8 cellular contexts compared by ENCODE assay signal in the genomic region with DNA sequence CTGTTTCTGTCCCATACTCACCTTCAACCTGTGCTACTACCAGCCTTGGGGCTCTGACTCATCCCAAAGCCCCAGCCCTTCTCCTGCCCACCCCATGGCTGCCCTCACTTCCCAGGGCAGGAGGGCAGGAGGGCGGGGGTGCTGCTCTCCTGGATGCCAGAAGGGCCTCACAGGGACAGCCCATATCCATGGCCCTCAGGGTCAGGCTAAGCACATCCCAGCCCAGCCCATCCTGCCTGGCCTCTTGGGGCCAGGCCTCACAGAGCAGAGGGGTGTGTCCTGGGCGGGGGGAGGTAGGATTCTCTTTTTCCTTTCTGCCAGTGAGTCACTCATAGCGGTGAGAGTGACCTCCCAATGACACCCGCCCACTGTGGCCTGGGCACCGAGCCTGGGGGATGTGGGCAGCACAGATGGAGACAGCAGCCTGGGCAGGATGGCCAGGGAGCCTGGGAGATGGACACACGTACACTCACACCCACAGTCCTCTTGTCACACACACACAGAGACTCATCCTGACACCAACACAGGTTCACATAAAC. TPM values are rescaled to one million over a fixed set of nuclear protein-coding genes. Genes with fewer than 3 reads are reported as not detected.
A peak's percentile ranks its signal among the peaks of the same experiment; 100 is the strongest.
DNase-seq lines count a peak whose midpoint lies in the region; ATAC-seq and TF ChIP-seq lines count a peak whose summit lies in the region.

No MANE protein-coding gene starts in this region.

- TF ChIP-seq CTCF in chondrocyte (IDR thresholded peaks at IDR 0.05): no peak
- no peak for TF ChIP-seq CTCF in nephron (IDR thresholded peaks at IDR 0.05; ENCODE audit: unreplicated experiment in 3 of 3)

- H3K4me3 Mint-ChIP-seq in chondrocyte (ENCODE audit: unreplicated experiment) (peak overlapping the region; percentile 81), nephron (peak overlapping the region; percentile 90 to 96 (median 90))

- H3K9me3 Mint-ChIP-seq in chondrocyte (ENCODE audit: low read depth) (no peaks in the 10 kb centered on the region), nephron (no peaks in the 10 kb centered on the region)

- peak overlapping the region; percentile 85 for H3K27ac Mint-ChIP-seq in chondrocyte (ENCODE audit: unreplicated experiment)
- H3K27ac Mint-ChIP-seq in nephron: peak overlapping the region; percentile 92 to 99 (median 99)

- H3K36me3 Mint-ChIP-seq in chondrocyte (ENCODE audit: low read depth) (peaks cover 18% of the 10 kb centered on the region), nephron (ENCODE audit: low read depth) (peaks cover 16% of the 10 kb centered on the region)

- no peaks in the 10 kb centered on the region for H3K27me3 Mint-ChIP-seq in chondrocyte (ENCODE audit: low read depth)
- peaks cover 14% of the 10 kb centered on the region for H3K27me3 Mint-ChIP-seq in nephron (ENCODE audit: low read depth)

- H3K4me1 Mint-ChIP-seq in chondrocyte (ENCODE audit: low read depth) (peaks cover 64% of the 10 kb centered on the region), nephron (peaks cover 62% of the 10 kb centered on the region)

- no peak for ATAC-seq in HG02970 (IDR thresholded peaks at IDR 0.05; ENCODE audit: low FRiP score, unreplicated experiment)

- DNase-seq in CD1c-positive myeloid dendritic cell (ENCODE audit: extremely low spot score) (peak; percentile 42), OCI-M1 (lab: John Stamatoyannopoulos, UW) (peak; percentile 36), chondrocyte (ENCODE audit: low spot score) (peak; percentile 91), NCI-H345 treated with DMSO at 0.1 percent for 48 hours (lab: John Stamatoyannopoulos, UW; ENCODE audit: unreplicated experiment) (no peak), mucosa of gallbladder (ENCODE audit: low spot score) (no peak), GDM1 (lab: John Stamatoyannopoulos, UW) (no peak)

RNA-seq across cellular contexts. Expression of a gene that starts 2.4 kb away (rescaled TPM):
- 264 to 272 TPM (median 271 TPM) in 3 replicates for total RNA-seq in chondrocyte
- 257 TPM for total RNA-seq in mucosa of gallbladder

RNA-seq across cellular contexts. Expression of a gene that starts 14.5 kb away (rescaled TPM):
- total RNA-seq in chondrocyte (26.4 to 32.1 TPM (median 28.1 TPM) in 3 replicates), mucosa of gallbladder (30.0 TPM)

RNA-seq across cellular contexts. Expression of a gene that starts 16.6 kb away (rescaled TPM):
- total RNA-seq in chondrocyte: 84.8 to 91.9 TPM (median 86.8 TPM) in 3 replicates
- total RNA-seq in mucosa of gallbladder: 68.2 TPM

RNA-seq across cellular contexts. Expression of a gene that starts 20.1 kb away (rescaled TPM):
- total RNA-seq in chondrocyte (28.1 to 82.0 TPM (median 81.3 TPM) in 3 replicates), mucosa of gallbladder (128 TPM)

RNA-seq across cellular contexts. Expression of a gene that starts 30.9 kb away (rescaled TPM):
- 108 to 123 TPM (median 120 TPM) in 3 replicates for total RNA-seq in chondrocyte
- total RNA-seq in mucosa of gallbladder: 90.1 TPM

Comparison
In these comparisons a context has a peak if more than half of its experiments do, and no peak if none do; other contexts are left out.
1. DNase-seq: peak in CD1c-positive myeloid dendritic cell (single experiment), OCI-M1 (single experiment) and chondrocyte (single experiment); none in NCI-H345 treated with DMSO at 0.1 percent for 48 hours (single experiment), mucosa of gallbladder (single experiment) and GDM1 (single experiment).